8 cellular contexts compared by ENCODE assay signal in genomic region chr3:157127831-157128767, GRCh38. TPM values are rescaled to one million over a fixed set of nuclear protein-coding genes. Genes with fewer than 3 reads are reported as not detected.
DNase-seq lines count a peak whose midpoint lies in the region; ATAC-seq lines count a peak whose summit lies in the region.

No MANE protein-coding gene starts in this region.

- H3K4me3 Mint-ChIP-seq in T-helper 17 cell = peak overlapping the region; percentile 86

- no peaks in the 10 kb centered on the region for H3K9me3 ChIP-seq in T-helper 17 cell (ENCODE audit: control insufficient read depth, low read length, poor library complexity, severe bottlenecking)

- H3K27me3 ChIP-seq in H7 (ENCODE audit: control insufficient read depth, insufficient read depth, low read length) = no peaks in the 10 kb centered on the region

- H3K4me1 Mint-ChIP-seq in T-helper 17 cell = peaks cover 49% of the 10 kb centered on the region

- no peaks in the 10 kb centered on the region for H3K36me3 Mint-ChIP-seq in T-helper 17 cell (ENCODE audit: low read depth)

- no peaks in the 10 kb centered on the region for H3K36me3 ChIP-seq in H7 (replicated peaks; ENCODE audit: control insufficient read depth, insufficient read depth, low read length)

- no peak overlapping the region for H3K4me3 ChIP-seq in H7 (ENCODE audit: insufficient read depth, low read depth, low read length)

- DNase-seq in EL (peak; percentile 95), T-helper 17 cell (peak; percentile 29 to 56 (median 33)), astrocyte of the hippocampus (ENCODE audit: low read depth, low spot score) (peak; percentile 74), left kidney (ENCODE audit: low read depth, low spot score) (peak; percentile 89), epidermal melanocyte (ENCODE audit: insufficient read length, low spot score) (no peak), H7 (no peak)
- DNase-seq in stimulated activated CD8-positive, alpha-beta memory T cell treated with anti-CD3 and anti-CD28 coated beads, Interleukin-12 subunit alpha, Interleukin-12 subunit beta, amount 100 ng/mL, for 24 hours (ENCODE audit: extremely low read depth) = peak; percentile 28

- H3K27ac Mint-ChIP-seq in T-helper 17 cell = peak overlapping the region; percentile 99

- H3K27me3 Mint-ChIP-seq in T-helper 17 cell = no peaks in the 10 kb centered on the region

- peak; percentile 55 for ATAC-seq in HG03196 (IDR thresholded peaks at IDR 0.05; ENCODE audit: unreplicated experiment)
- ATAC-seq in T-helper 17 cell = peak; percentile 74

RNA-seq across cellular contexts. Expression of gene CCNL1, which starts 31.8 kb away (rescaled TPM):
- 1,000 to 10,000 TPM; 1,190 to 1,257 TPM for total RNA-seq in T-helper 17 cell
- 41.1 and 75.1 TPM in 2 replicates for total RNA-seq in H7 (2014; rRNA removed; shearing (Covaris generic))

Comparison
In these comparisons a context has a peak if more than half of its experiments do, and no peak if none do; other contexts are left out.
1. DNase-seq: peak in EL (single experiment), T-helper 17 cell (3 of 3), astrocyte of the hippocampus (single experiment), left kidney (single experiment) and stimulated activated CD8-positive, alpha-beta memory T cell treated with anti-CD3 and anti-CD28 coated beads, Interleukin-12 subunit alpha, Interleukin-12 subunit beta, amount 100 ng/mL, for 24 hours (single experiment); none in epidermal melanocyte (single experiment) and H7 (single experiment).
2. RNA of gene CCNL1, which starts 31.8 kb away (total RNA-seq): 1,190 to 1,257 TPM in T-helper 17 cell; 41.1 to 75.1 TPM in H7; every median in the first group is over 10 times any median in the second.